11 cellular contexts compared by ENCODE assay signal in the genomic region with DNA sequence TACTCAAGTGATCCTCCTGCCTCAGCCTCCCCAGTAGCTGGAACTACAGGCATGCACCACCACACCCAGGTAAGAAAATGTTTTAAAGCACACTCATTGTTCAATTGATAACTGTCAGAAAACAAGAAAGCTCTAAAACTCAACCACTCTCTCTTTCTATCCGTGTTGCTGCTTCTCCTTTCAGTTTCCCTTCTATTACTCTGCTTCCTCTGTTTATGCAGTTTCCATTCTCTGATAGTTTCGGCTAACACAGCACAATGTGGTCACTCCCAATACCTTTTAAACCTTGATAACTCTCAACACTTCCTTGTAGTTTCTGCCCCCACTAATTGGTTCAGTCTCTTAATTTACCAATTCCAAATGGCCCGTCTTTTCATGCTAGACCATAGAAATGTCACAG. TPM values are rescaled to one million over a fixed set of nuclear protein-coding genes. Genes with fewer than 3 reads are reported as not detected.
A peak's percentile ranks its signal among the peaks of the same experiment; 100 is the strongest.
DNase-seq lines count a peak whose midpoint lies in the region; ATAC-seq and TF ChIP-seq lines count a peak whose summit lies in the region.
"Had no signal": no experiment of that assay in that cellular context is flagged by ENCODE, and none has a peak within 500 bp of the region (broad histone marks: within the 10 kb centered on the region; RNA-seq: fewer than 3 reads in every experiment).

No MANE protein-coding gene starts in this region.

- no peaks in the 10 kb centered on the region for H3K36me3 Mint-ChIP-seq in activated CD8-positive, alpha-beta T cell treated with anti-CD3 and anti-CD28 coated beads, Interleukin-2, amount 10 ng/mL, durations not matched to agents 7 days and 5 days (ENCODE audit: low read depth)
- H3K36me3 Mint-ChIP-seq in activated CD4-positive, alpha-beta memory T cell treated with anti-CD3 and anti-CD28 coated beads, Interleukin-2, amount 10 ng/mL, durations not matched to agents 7 days and 5 days (ENCODE audit: low read depth), result no peaks in the 10 kb centered on the region

- no peaks in the 10 kb centered on the region for H3K27me3 Mint-ChIP-seq in activated CD8-positive, alpha-beta T cell treated with anti-CD3 and anti-CD28 coated beads, Interleukin-2, amount 10 ng/mL, durations not matched to agents 7 days and 5 days (ENCODE audit: low read depth)
- peaks cover 19% of the 10 kb centered on the region for H3K27me3 Mint-ChIP-seq in activated CD4-positive, alpha-beta memory T cell treated with anti-CD3 and anti-CD28 coated beads, Interleukin-2, amount 10 ng/mL, durations not matched to agents 7 days and 5 days

- ATAC-seq in GM18511 (IDR thresholded peaks at IDR 0.05; ENCODE audit: unreplicated experiment), result peak; percentile 100
- ATAC-seq in GM21360 (IDR thresholded peaks at IDR 0.05; ENCODE audit: unreplicated experiment), result peak; percentile 99
- peak; percentile 99 for ATAC-seq in HG03108 (IDR thresholded peaks at IDR 0.05; ENCODE audit: unreplicated experiment)
- ATAC-seq in activated CD8-positive, alpha-beta T cell treated with anti-CD3 and anti-CD28 coated beads, Interleukin-2, amount 10 ng/mL, durations not matched to agents 7 days and 5 days, result peak; percentile 80
- ATAC-seq in heart left ventricle, result no peak
- ATAC-seq: Panc1 had no signal

- in situ Hi-C loops in ACHN (cut with HindIII; ENCODE audit: low pct_ligation_motif_present, low pct_unique_long_range_greater_than_20kb, low sequenced_read_pairs), result no loop called here

- H3K36me3 ChIP-seq in heart left ventricle (no peaks in the 10 kb centered on the region), smooth muscle cell (ENCODE audit: low read depth) (no peaks in the 10 kb centered on the region)

- WGBS in heart left ventricle, 4 donors, result 74 to 84% (median 76%) methylated on average over 3 of the region's 3 CpGs
- 93% methylated on average over 3 of the region's 3 CpGs for WGBS in smooth muscle cell (ENCODE audit: low lambda C conversion rate)

- no peaks in the 10 kb centered on the region for H3F3A ChIP-seq in smooth muscle cell (ENCODE audit: low read depth)

- H3K4me3 Mint-ChIP-seq in activated CD8-positive, alpha-beta T cell treated with anti-CD3 and anti-CD28 coated beads, Interleukin-2, amount 10 ng/mL, durations not matched to agents 7 days and 5 days, result no peak overlapping the region
- H3K4me3 Mint-ChIP-seq in activated CD4-positive, alpha-beta memory T cell treated with anti-CD3 and anti-CD28 coated beads, Interleukin-2, amount 10 ng/mL, durations not matched to agents 7 days and 5 days, result no peak overlapping the region

- POLR2A ChIA-PET in activated CD8-positive, alpha-beta T cell treated with anti-CD3 and anti-CD28 coated beads, Interleukin-2, amount 10 ng/mL, durations not matched to agents 7 days and 5 days (lab: Charles Lee), result no interaction called here
- POLR2A ChIA-PET in activated CD4-positive, alpha-beta memory T cell treated with anti-CD3 and anti-CD28 coated beads, Interleukin-2, amount 10 ng/mL, durations not matched to agents 7 days and 5 days (lab: Charles Lee), result no interaction called here

- H3K27ac ChIP-seq in heart left ventricle, result no peak overlapping the region
- no peak overlapping the region for H3K27ac ChIP-seq in smooth muscle cell (ENCODE audit: low read depth)

- TF ChIP-seq POLR2A in heart left ventricle (IDR thresholded peaks at IDR 0.05), result no peak

- CTCF ChIA-PET in activated CD8-positive, alpha-beta T cell treated with anti-CD3 and anti-CD28 coated beads, Interleukin-2, amount 10 ng/mL, durations not matched to agents 7 days and 5 days (lab: Charles Lee), result no interaction called here
- CTCF ChIA-PET in activated CD4-positive, alpha-beta memory T cell treated with anti-CD3 and anti-CD28 coated beads, Interleukin-2, amount 10 ng/mL, durations not matched to agents 7 days and 5 days (lab: Charles Lee), result no interaction called here

- H2AFZ ChIP-seq in smooth muscle cell (ENCODE audit: low read depth), result no peak overlapping the region

- intact Hi-C loops in heart left ventricle (cut with DNase I), result no loop called here

- no peaks in the 10 kb centered on the region for H4K20me1 ChIP-seq in smooth muscle cell (ENCODE audit: low read depth)

- H3K27ac Mint-ChIP-seq in activated CD8-positive, alpha-beta T cell treated with anti-CD3 and anti-CD28 coated beads, Interleukin-2, amount 10 ng/mL, durations not matched to agents 7 days and 5 days, result no peak overlapping the region
- H3K27ac Mint-ChIP-seq in activated CD4-positive, alpha-beta memory T cell treated with anti-CD3 and anti-CD28 coated beads, Interleukin-2, amount 10 ng/mL, durations not matched to agents 7 days and 5 days, result no peak overlapping the region

- peaks cover 0 to 3% (median 0%) of the 10 kb centered on the region in 12 donors for H3K9me3 ChIP-seq in heart left ventricle
- no peaks in the 10 kb centered on the region for H3K9me3 ChIP-seq in smooth muscle cell (replicated peaks; ENCODE audit: low read depth)

- TF ChIP-seq CTCF in heart left ventricle (IDR thresholded peaks at IDR 0.05) (no peak), smooth muscle cell (IDR thresholded peaks at IDR 0.05; ENCODE audit: borderline replicate concordance, insufficient read depth, poor library complexity, severe bottlenecking) (no peak)

- H3K4me3 ChIP-seq in heart left ventricle (no peak overlapping the region), smooth muscle cell (no peak overlapping the region)

- H3K9me3 Mint-ChIP-seq in activated CD8-positive, alpha-beta T cell treated with anti-CD3 and anti-CD28 coated beads, Interleukin-2, amount 10 ng/mL, durations not matched to agents 7 days and 5 days (ENCODE audit: insufficient read depth), result no peaks in the 10 kb centered on the region
- no peaks in the 10 kb centered on the region for H3K9me3 Mint-ChIP-seq in activated CD4-positive, alpha-beta memory T cell treated with anti-CD3 and anti-CD28 coated beads, Interleukin-2, amount 10 ng/mL, durations not matched to agents 7 days and 5 days

- no peak overlapping the region for H3K4me2 ChIP-seq in smooth muscle cell

- DNase-seq in activated CD8-positive, alpha-beta T cell treated with anti-CD3 and anti-CD28 coated beads, Interleukin-2, amount 10 ng/mL, durations not matched to agents 7 days and 5 days, result no peak
- no peak for DNase-seq in heart left ventricle
- DNase-seq in smooth muscle cell (lab: John Stamatoyannopoulos, UW; ENCODE audit: unreplicated experiment), result no peak
- DNase-seq in ACHN, result no peak
- DNase-seq in activated CD4-positive, alpha-beta memory T cell treated with anti-CD3 and anti-CD28 coated beads, Interleukin-2, amount 10 ng/mL, durations not matched to agents 7 days and 5 days, result no peak
- DNase-seq: dermis blood vessel endothelial cell; stimulated activated naive CD4-positive, alpha-beta T cell had no signal

- no peaks in the 10 kb centered on the region for H3K79me2 ChIP-seq in smooth muscle cell (ENCODE audit: low read depth)

- H3K4me1 ChIP-seq in heart left ventricle, result peaks cover 0 to 4% (median 0%) of the 10 kb centered on the region in 12 donors
- no peaks in the 10 kb centered on the region for H3K4me1 ChIP-seq in smooth muscle cell (ENCODE audit: low read depth)

- no peak overlapping the region for H3K9ac ChIP-seq in smooth muscle cell (ENCODE audit: low read depth)

- H3K4me1 Mint-ChIP-seq in activated CD8-positive, alpha-beta T cell treated with anti-CD3 and anti-CD28 coated beads, Interleukin-2, amount 10 ng/mL, durations not matched to agents 7 days and 5 days (ENCODE audit: low read depth), result peaks cover 2% of the 10 kb centered on the region
- peaks cover 2% of the 10 kb centered on the region for H3K4me1 Mint-ChIP-seq in activated CD4-positive, alpha-beta memory T cell treated with anti-CD3 and anti-CD28 coated beads, Interleukin-2, amount 10 ng/mL, durations not matched to agents 7 days and 5 days

- no peaks in the 10 kb centered on the region for H3K27me3 ChIP-seq in heart left ventricle
- H3K27me3 ChIP-seq in smooth muscle cell (ENCODE audit: low read depth), result no peaks in the 10 kb centered on the region

RNA-seq across cellular contexts. Expression of a gene that starts 59.2 kb away (rescaled TPM):
- under 1 TPM; 0.26 to 0.29 TPM for total RNA-seq in activated CD8-positive, alpha-beta T cell treated with anti-CD3 and anti-CD28 coated beads, Interleukin-2, amount 10 ng/mL, durations not matched to agents 7 days and 5 days
- total RNA-seq in heart left ventricle (10 to 100 TPM in 4 of 9 donors, 1 to 10 TPM in 5; 1.5 to 27.8 (median 9.9) TPM), smooth muscle cell (23.5 and 30.4 TPM in 2 replicates)
- polyA plus RNA-seq in heart left ventricle (10 to 100 TPM in 1 of 2 donors, 1 to 10 TPM in 1; 1.6 to 17.5 TPM), smooth muscle cell (7.8 and 12.8 TPM in 2 replicates)
- 1 to 10 TPM; 3.0 to 3.2 TPM for total RNA-seq in activated CD4-positive, alpha-beta memory T cell treated with anti-CD3 and anti-CD28 coated beads, Interleukin-2, amount 10 ng/mL, durations not matched to agents 7 days and 5 days
- total RNA-seq: dermis blood vessel endothelial cell had no signal

Comparison
In these comparisons a context has a peak if more than half of its experiments do, and no peak if none do; other contexts are left out.
1. ATAC-seq: peak in GM18511 (single experiment), GM21360 (single experiment), HG03108 (single experiment) and activated CD8-positive, alpha-beta T cell treated with anti-CD3 and anti-CD28 coated beads, Interleukin-2, amount 10 ng/mL, durations not matched to agents 7 days and 5 days (single experiment); none in heart left ventricle (0 of 4).